9 cellular contexts compared by ENCODE assay signal in genomic region chrX:134761788-134762187, GRCh38.
DNase-seq lines count a peak whose midpoint lies in the region; ATAC-seq lines count a peak whose summit lies in the region.
"Had no signal": no experiment of that assay in that cellular context is flagged by ENCODE, and none has a peak within 500 bp of the region (broad histone marks: within the 10 kb centered on the region; RNA-seq: fewer than 3 reads in every experiment).

No MANE protein-coding gene starts in this region.

- no peaks in the 10 kb centered on the region for H3K9me3 ChIP-seq in HAP-1

- H3K4me1 ChIP-seq in HAP-1: peaks cover 8% of the 10 kb centered on the region

- no peaks in the 10 kb centered on the region for H3K36me3 ChIP-seq in HAP-1 (replicated peaks)

- H3K4me3 ChIP-seq in HAP-1: no peak overlapping the region

- H3K27me3 ChIP-seq in HAP-1 (ENCODE audit: low read depth): no peaks in the 10 kb centered on the region

- ATAC-seq in HG03175 (IDR thresholded peaks at IDR 0.05; ENCODE audit: unreplicated experiment): no peak
- ATAC-seq in HG03460 (IDR thresholded peaks at IDR 0.05; ENCODE audit: unreplicated experiment): no peak

- peak; percentile 46 for DNase-seq in DMS 273 (lab: John Stamatoyannopoulos, UW; ENCODE audit: unreplicated experiment)
- no peak for DNase-seq in DMS 273 treated with DMSO at 0.1 percent for 48 hours (lab: John Stamatoyannopoulos, UW)
- DNase-seq in HAP-1 (ENCODE audit: low spot score in 2 of 2): peak; percentile 27 to 54
- DNase-seq in SW480 (ENCODE audit: low spot score): peak; percentile 16
- peak; percentile 25 for DNase-seq in kidney tubule cell (ENCODE audit: low spot score)
- no peak for DNase-seq in activated effector memory CD4-positive, alpha-beta T cell treated with anti-CD3 and anti-CD28 coated beads, Interleukin-2, amount 50 U/mL, for 16 hours
- DNase-seq: activated CD4-positive, alpha-beta T cell treated with anti-CD3 and anti-CD28 coated beads, Interleukin-2, amount 50 U/mL, for 1 hour had no signal

- in situ Hi-C loops in HAP-1 (cut with MboI; ENCODE audit: low sequenced_read_pairs): loop anchor here (10.0 kb wide), 1 partner anchor 277 kb away; no protein-coding TSS in a partner anchor

Comparison
In these comparisons a context has a peak if more than half of its experiments do, and no peak if none do; other contexts are left out.
1. DNase-seq: peak in DMS 273 (single experiment), HAP-1 (2 of 2), SW480 (single experiment) and kidney tubule cell (single experiment); none in DMS 273 treated with DMSO at 0.1 percent for 48 hours (single experiment) and activated effector memory CD4-positive, alpha-beta T cell treated with anti-CD3 and anti-CD28 coated beads, Interleukin-2, amount 50 U/mL, for 16 hours (single experiment).